In genomic region chr7:134300988-134301387, GRCh38 we compare ENCODE assay signal across 16 cellular contexts.
DNase-seq lines count a peak whose midpoint lies in the region; ATAC-seq and TF ChIP-seq lines count a peak whose summit lies in the region.
"Had no signal": no experiment of that assay in that cellular context is flagged by ENCODE, and none has a peak within 500 bp of the region (broad histone marks: within the 10 kb centered on the region; RNA-seq: fewer than 3 reads in every experiment).

No MANE protein-coding gene starts in this region.

- no peak overlapping the region for H3K4me3 ChIP-seq in rectal smooth muscle tissue (ENCODE audit: low read length)
- H3K4me3 ChIP-seq: BLaER1 had no signal

- ATAC-seq in HG03095 (IDR thresholded peaks at IDR 0.05; ENCODE audit: unreplicated experiment) = no peak

- peaks cover 17% of the 10 kb centered on the region for H3K4me1 ChIP-seq in rectal smooth muscle tissue (ENCODE audit: control insufficient read depth, insufficient read depth, low read length)
- H3K4me1 ChIP-seq: BLaER1 had no signal

- no peaks in the 10 kb centered on the region for H3K27me3 ChIP-seq in rectal smooth muscle tissue (ENCODE audit: control insufficient read depth, insufficient read depth, low read length)
- H3K27me3 ChIP-seq: BLaER1 had no signal

- peak overlapping the region; percentile 74 for H3K27ac ChIP-seq in VCaP
- H3K27ac ChIP-seq in cingulate gyrus (ENCODE audit: low read depth, low read length) = peak overlapping the region; percentile 50
- H3K27ac ChIP-seq in rectal smooth muscle tissue (ENCODE audit: low read depth, low read length) = peak overlapping the region; percentile 6
- H3K27ac ChIP-seq: BLaER1 had no signal

- no peak overlapping the region for H3K9ac ChIP-seq in rectal smooth muscle tissue (ENCODE audit: low read length)
- H3K9ac ChIP-seq: BLaER1 had no signal

- DNase-seq in medulla oblongata (ENCODE audit: extremely low spot score) (peak; percentile 52), SKM-1 (lab: John Stamatoyannopoulos, UW; ENCODE audit: unreplicated experiment) (no peak), NCI-H526 treated with DMSO at 0.1 percent for 48 hours (lab: John Stamatoyannopoulos, UW) (no peak)
- no peak for DNase-seq in effector CD8-positive, alpha-beta T cell (lab: John Stamatoyannopoulos, UW)
- DNase-seq: 8988T; AML-193; CD4-positive, CD25-positive, alpha-beta regulatory T cell; DMS53; GF-D8; HCEC 1CT; HFFc6 had no signal

- H3K36me3 ChIP-seq in rectal smooth muscle tissue (ENCODE audit: control insufficient read depth, insufficient read depth, low read length) = peaks cover 5% of the 10 kb centered on the region

- no peak for TF ChIP-seq CTCF in VCaP (conservative IDR thresholded peaks at IDR 0.05)

Comparison
In these comparisons a context has a peak if more than half of its experiments do, and no peak if none do; other contexts are left out.
1. H3K27ac ChIP-seq: peak in every context shown above with its lines; median percentile 74 in VCaP; 50 in cingulate gyrus; 6 in rectal smooth muscle tissue.